Comparison of ENCODE assay signal across 29 cellular contexts in genomic region chr2:7954223-7954622, GRCh38.
"Had no signal": no experiment of that assay in that cellular context is flagged by ENCODE, and none has a peak within 500 bp of the region (broad histone marks: within the 10 kb centered on the region; RNA-seq: fewer than 3 reads in every experiment).

No MANE protein-coding gene starts in this region.

- H3K36me3 ChIP-seq: ovary, stomach, thoracic aorta, thyroid gland, tibial nerve, upper lobe of left lung, vagina had no signal

- FAIRE-seq: urothelium cell line had no signal

- H3K4me3 Mint-ChIP-seq: naive thymus-derived CD8-positive, alpha-beta T cell; natural killer cell treated with Interleukin-12 subunit alpha and Interleukin-12 subunit beta and Interleukin-15 and Interleukin-18, amount 100 ng/mL, for 72 hours; nephron progenitor cell; neural crest cell; stimulated activated effector memory CD8-positive, alpha-beta T cell treated with anti-CD3 and anti-CD28 coated beads, Interleukin-12 subunit alpha, Interleukin-12 subunit beta, amount 100 ng/mL, for 72 hours; stimulated activated naive B cell treated with anti-CD40 and anti-IgM and Interleukin-4, amounts not matched to agents 10 μg/mL and 1 μg/mL and 100 μg/mL, for 72 hours; stimulated activated naive CD8-positive, alpha-beta T cell treated with anti-CD3 and anti-CD28 coated beads, Interleukin-15, Interleukin-2, amounts not matched to agents 100 ng/mL and 50 ng/mL, for 24 hours had no signal

- H3K27ac Mint-ChIP-seq: naive thymus-derived CD8-positive, alpha-beta T cell; natural killer cell treated with Interleukin-12 subunit alpha and Interleukin-12 subunit beta and Interleukin-15 and Interleukin-18, amount 100 ng/mL, for 72 hours; nephron progenitor cell; progenitor cell of endocrine pancreas; stimulated activated effector memory CD8-positive, alpha-beta T cell treated with anti-CD3 and anti-CD28 coated beads, Interleukin-12 subunit alpha, Interleukin-12 subunit beta, amount 100 ng/mL, for 72 hours; stimulated activated naive B cell treated with anti-CD40 and anti-IgM and Interleukin-4, amounts not matched to agents 10 μg/mL and 1 μg/mL and 100 μg/mL, for 72 hours; stimulated activated naive CD8-positive, alpha-beta T cell treated with anti-CD3 and anti-CD28 coated beads, Interleukin-15, Interleukin-2, amounts not matched to agents 100 ng/mL and 50 ng/mL, for 24 hours had no signal

- H3K4me1 ChIP-seq: parathyroid adenoma, psoas muscle, stomach, thyroid gland, upper lobe of left lung, vagina had no signal

- H2AFZ ChIP-seq: parathyroid adenoma had no signal

- DNase-seq: naive thymus-derived CD8-positive, alpha-beta T cell; nephron progenitor cell; occipital lobe; ovary; posterior cingulate gyrus; psoas muscle; right cardiac atrium; stimulated activated CD4-positive, alpha-beta T cell treated with anti-CD3 and anti-CD28 coated beads, Interleukin-15, amount 100 ng/mL, for 24 hours; stimulated activated CD4-positive, alpha-beta T cell treated with anti-CD3 and anti-CD28 coated beads, Interleukin-2, amount 100 ng/mL, for 24 hours; stimulated activated CD4-positive, alpha-beta T cell treated with anti-CD3 and anti-CD28 coated beads, Interleukin-2, amount 100 ng/mL, for 48 hours; stimulated activated CD4-positive, alpha-beta T cell treated with anti-CD3 and anti-CD28 coated beads, Interleukin-4, amount 100 ng/mL, for 24 hours; stimulated activated naive B cell treated with anti-CD40 and anti-IgM and Interleukin-4, amounts not matched to agents 10 μg/mL and 1 μg/mL and 100 μg/mL, for 72 hours; stimulated activated naive CD4-positive, alpha-beta T cell treated with Interleukin-2 at 50 U/mL for 16 hours; stomach; thyroid gland; trophoblast cell; upper lobe of left lung had no signal

- H3K4me1 Mint-ChIP-seq: naive thymus-derived CD8-positive, alpha-beta T cell; neural crest cell; stimulated activated effector memory CD8-positive, alpha-beta T cell treated with anti-CD3 and anti-CD28 coated beads, Interleukin-12 subunit alpha, Interleukin-12 subunit beta, amount 100 ng/mL, for 72 hours; stimulated activated naive B cell treated with anti-CD40 and anti-IgM and Interleukin-4, amounts not matched to agents 10 μg/mL and 1 μg/mL and 100 μg/mL, for 72 hours had no signal

- H3K79me2 ChIP-seq: parathyroid adenoma had no signal

- H3K9me3 Mint-ChIP-seq: naive thymus-derived CD8-positive, alpha-beta T cell; natural killer cell treated with Interleukin-12 subunit alpha and Interleukin-12 subunit beta and Interleukin-15 and Interleukin-18, amount 100 ng/mL, for 72 hours; nephron progenitor cell; neural crest cell; stimulated activated effector memory CD8-positive, alpha-beta T cell treated with anti-CD3 and anti-CD28 coated beads, Interleukin-12 subunit alpha, Interleukin-12 subunit beta, amount 100 ng/mL, for 72 hours; stimulated activated naive B cell treated with anti-CD40 and anti-IgM and Interleukin-4, amounts not matched to agents 10 μg/mL and 1 μg/mL and 100 μg/mL, for 72 hours; stimulated activated naive CD8-positive, alpha-beta T cell treated with anti-CD3 and anti-CD28 coated beads, Interleukin-15, Interleukin-2, amounts not matched to agents 100 ng/mL and 50 ng/mL, for 24 hours had no signal

- H3K9ac ChIP-seq: parathyroid adenoma had no signal

- ATAC-seq: naive thymus-derived CD8-positive, alpha-beta T cell; natural killer cell treated with Interleukin-12 subunit alpha and Interleukin-12 subunit beta and Interleukin-15 and Interleukin-18, amount 100 ng/mL, for 72 hours; psoas muscle; right cardiac atrium; sciatic nerve; stimulated activated effector memory CD8-positive, alpha-beta T cell treated with anti-CD3 and anti-CD28 coated beads, Interleukin-12 subunit alpha, Interleukin-12 subunit beta, amount 100 ng/mL, for 72 hours; stimulated activated naive B cell treated with anti-CD40 and anti-IgM and Interleukin-4, amounts not matched to agents 10 μg/mL and 1 μg/mL and 100 μg/mL, for 72 hours had no signal

- H3K27me3 ChIP-seq: ovary, thyroid gland, tibial nerve, upper lobe of left lung, vagina had no signal

- H3K9me3 ChIP-seq: ovary, psoas muscle, stomach, thoracic aorta, thyroid gland, tibial nerve, upper lobe of left lung, vagina had no signal

- H3K4me3 ChIP-seq: ovary, psoas muscle, skin epidermis, stomach, thoracic aorta, thyroid gland, tibial nerve, upper lobe of left lung, vagina had no signal

- H3K27ac ChIP-seq: ovary, parathyroid adenoma, psoas muscle, skin epidermis, stomach, thoracic aorta, thyroid gland, tibial nerve, upper lobe of left lung, vagina had no signal

- H3K36me3 Mint-ChIP-seq: naive thymus-derived CD8-positive, alpha-beta T cell; natural killer cell treated with Interleukin-12 subunit alpha and Interleukin-12 subunit beta and Interleukin-15 and Interleukin-18, amount 100 ng/mL, for 72 hours; stimulated activated effector memory CD8-positive, alpha-beta T cell treated with anti-CD3 and anti-CD28 coated beads, Interleukin-12 subunit alpha, Interleukin-12 subunit beta, amount 100 ng/mL, for 72 hours; stimulated activated naive B cell treated with anti-CD40 and anti-IgM and Interleukin-4, amounts not matched to agents 10 μg/mL and 1 μg/mL and 100 μg/mL, for 72 hours had no signal
